Comparison of ENCODE assay signal across 1 cellular context in the genomic region with DNA sequence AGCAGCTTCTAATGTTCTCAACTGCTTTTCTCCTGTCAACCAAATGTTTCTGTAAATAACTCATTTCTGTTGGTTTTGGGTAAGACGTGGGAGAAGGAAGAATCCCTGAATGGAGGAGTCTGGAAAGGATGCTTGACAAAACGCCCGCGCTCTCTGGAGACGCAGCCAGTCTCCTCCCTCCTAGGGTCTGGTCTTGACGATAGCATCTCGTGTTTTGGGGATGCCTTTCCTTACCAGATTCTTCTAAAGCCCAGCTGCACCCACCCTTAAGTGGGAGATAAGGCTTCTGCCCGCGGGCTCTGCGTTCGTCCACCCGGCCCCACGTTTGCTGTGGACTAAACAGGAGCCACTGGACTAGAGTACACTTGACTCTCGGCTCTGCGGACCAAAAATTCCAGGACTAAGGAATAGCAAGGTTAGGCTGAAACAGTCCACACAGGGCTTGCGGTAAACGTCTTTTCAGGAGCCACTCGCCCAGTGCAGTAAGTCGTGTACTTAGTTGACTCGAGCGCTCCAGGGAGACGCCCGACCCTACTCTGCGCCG.
TF ChIP-seq lines count a peak whose summit lies in the region.

No MANE protein-coding gene starts in this region.

TF ChIP-seq in GM12878, 131 proteins besides CTCF, POLR2A, EP300 and RAD21 (continued from another document):
- TF ChIP-seq, protein P1, sequence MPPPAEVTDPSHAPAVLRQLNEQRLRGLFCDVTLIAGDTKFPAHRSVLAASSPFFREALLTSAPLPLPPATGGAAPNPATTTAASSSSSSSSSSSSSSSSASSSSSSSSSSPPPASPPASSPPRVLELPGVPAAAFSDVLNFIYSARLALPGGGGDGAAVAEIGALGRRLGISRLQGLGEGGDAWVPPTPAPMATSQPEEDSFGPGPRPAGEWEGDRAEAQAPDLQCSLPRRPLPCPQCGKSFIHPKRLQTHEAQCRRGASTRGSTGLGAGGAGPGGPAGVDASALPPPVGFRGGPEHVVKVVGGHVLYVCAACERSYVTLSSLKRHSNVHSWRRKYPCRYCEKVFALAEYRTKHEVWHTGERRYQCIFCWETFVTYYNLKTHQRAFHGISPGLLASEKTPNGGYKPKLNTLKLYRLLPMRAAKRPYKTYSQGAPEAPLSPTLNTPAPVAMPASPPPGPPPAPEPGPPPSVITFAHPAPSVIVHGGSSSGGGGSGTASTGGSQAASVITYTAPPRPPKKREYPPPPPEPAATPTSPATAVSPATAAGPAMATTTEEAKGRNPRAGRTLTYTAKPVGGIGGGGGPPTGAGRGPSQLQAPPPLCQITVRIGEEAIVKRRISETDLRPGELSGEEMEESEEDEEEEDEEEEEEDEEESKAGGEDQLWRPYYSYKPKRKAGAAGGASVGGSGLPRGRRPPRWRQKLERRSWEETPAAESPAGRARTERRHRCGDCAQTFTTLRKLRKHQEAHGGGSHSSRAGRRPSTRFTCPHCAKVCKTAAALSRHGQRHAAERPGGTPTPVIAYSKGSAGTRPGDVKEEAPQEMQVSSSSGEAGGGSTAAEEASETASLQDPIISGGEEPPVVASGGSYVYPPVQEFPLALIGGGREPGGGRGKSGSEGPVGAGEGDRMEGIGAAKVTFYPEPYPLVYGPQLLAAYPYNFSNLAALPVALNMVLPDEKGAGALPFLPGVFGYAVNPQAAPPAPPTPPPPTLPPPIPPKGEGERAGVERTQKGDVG (CRISPR knock-in tag; IDR thresholded peaks at IDR 0.05), result no peak
- TF ChIP-seq, protein P2, sequence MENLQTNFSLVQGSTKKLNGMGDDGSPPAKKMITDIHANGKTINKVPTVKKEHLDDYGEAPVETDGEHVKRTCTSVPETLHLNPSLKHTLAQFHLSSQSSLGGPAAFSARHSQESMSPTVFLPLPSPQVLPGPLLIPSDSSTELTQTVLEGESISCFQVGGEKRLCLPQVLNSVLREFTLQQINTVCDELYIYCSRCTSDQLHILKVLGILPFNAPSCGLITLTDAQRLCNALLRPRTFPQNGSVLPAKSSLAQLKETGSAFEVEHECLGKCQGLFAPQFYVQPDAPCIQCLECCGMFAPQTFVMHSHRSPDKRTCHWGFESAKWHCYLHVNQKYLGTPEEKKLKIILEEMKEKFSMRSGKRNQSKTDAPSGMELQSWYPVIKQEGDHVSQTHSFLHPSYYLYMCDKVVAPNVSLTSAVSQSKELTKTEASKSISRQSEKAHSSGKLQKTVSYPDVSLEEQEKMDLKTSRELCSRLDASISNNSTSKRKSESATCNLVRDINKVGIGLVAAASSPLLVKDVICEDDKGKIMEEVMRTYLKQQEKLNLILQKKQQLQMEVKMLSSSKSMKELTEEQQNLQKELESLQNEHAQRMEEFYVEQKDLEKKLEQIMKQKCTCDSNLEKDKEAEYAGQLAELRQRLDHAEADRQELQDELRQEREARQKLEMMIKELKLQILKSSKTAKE (IDR thresholded peaks at IDR 0.05; ENCODE audit: low read depth, poor library complexity, severe bottlenecking), result no peak
- TF ChIP-seq KDM1A (IDR thresholded peaks at IDR 0.05; ENCODE audit: borderline replicate concordance), result no peak
- no peak for TF ChIP-seq MEF2B (IDR thresholded peaks at IDR 0.05; ENCODE audit: partially characterized antibody, poor library complexity, severe bottlenecking)
- TF ChIP-seq, protein P3, sequence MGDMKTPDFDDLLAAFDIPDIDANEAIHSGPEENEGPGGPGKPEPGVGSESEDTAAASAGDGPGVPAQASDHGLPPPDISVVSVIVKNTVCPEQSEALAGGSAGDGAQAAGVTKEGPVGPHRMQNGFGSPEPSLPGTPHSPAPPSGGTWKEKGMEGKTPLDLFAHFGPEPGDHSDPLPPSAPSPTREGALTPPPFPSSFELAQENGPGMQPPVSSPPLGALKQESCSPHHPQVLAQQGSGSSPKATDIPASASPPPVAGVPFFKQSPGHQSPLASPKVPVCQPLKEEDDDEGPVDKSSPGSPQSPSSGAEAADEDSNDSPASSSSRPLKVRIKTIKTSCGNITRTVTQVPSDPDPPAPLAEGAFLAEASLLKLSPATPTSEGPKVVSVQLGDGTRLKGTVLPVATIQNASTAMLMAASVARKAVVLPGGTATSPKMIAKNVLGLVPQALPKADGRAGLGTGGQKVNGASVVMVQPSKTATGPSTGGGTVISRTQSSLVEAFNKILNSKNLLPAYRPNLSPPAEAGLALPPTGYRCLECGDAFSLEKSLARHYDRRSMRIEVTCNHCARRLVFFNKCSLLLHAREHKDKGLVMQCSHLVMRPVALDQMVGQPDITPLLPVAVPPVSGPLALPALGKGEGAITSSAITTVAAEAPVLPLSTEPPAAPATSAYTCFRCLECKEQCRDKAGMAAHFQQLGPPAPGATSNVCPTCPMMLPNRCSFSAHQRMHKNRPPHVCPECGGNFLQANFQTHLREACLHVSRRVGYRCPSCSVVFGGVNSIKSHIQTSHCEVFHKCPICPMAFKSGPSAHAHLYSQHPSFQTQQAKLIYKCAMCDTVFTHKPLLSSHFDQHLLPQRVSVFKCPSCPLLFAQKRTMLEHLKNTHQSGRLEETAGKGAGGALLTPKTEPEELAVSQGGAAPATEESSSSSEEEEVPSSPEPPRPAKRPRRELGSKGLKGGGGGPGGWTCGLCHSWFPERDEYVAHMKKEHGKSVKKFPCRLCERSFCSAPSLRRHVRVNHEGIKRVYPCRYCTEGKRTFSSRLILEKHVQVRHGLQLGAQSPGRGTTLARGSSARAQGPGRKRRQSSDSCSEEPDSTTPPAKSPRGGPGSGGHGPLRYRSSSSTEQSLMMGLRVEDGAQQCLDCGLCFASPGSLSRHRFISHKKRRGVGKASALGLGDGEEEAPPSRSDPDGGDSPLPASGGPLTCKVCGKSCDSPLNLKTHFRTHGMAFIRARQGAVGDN (IDR thresholded peaks at IDR 0.05), result no peak
- no peak for TF ChIP-seq RBBP5 (conservative IDR thresholded peaks at IDR 0.05)
- no peak for TF ChIP-seq RAD51 (IDR thresholded peaks at IDR 0.05)
- TF ChIP-seq CBX3 (IDR thresholded peaks at IDR 0.05; ENCODE audit: borderline replicate concordance, low read depth), result no peak
- no peak for TF ChIP-seq SMARCA5 (IDR thresholded peaks at IDR 0.05)
- no peak for TF ChIP-seq MXI1 (IDR thresholded peaks at IDR 0.05; ENCODE audit: low read depth, low read length)
